9 cellular contexts compared by ENCODE assay signal in the genomic region with DNA sequence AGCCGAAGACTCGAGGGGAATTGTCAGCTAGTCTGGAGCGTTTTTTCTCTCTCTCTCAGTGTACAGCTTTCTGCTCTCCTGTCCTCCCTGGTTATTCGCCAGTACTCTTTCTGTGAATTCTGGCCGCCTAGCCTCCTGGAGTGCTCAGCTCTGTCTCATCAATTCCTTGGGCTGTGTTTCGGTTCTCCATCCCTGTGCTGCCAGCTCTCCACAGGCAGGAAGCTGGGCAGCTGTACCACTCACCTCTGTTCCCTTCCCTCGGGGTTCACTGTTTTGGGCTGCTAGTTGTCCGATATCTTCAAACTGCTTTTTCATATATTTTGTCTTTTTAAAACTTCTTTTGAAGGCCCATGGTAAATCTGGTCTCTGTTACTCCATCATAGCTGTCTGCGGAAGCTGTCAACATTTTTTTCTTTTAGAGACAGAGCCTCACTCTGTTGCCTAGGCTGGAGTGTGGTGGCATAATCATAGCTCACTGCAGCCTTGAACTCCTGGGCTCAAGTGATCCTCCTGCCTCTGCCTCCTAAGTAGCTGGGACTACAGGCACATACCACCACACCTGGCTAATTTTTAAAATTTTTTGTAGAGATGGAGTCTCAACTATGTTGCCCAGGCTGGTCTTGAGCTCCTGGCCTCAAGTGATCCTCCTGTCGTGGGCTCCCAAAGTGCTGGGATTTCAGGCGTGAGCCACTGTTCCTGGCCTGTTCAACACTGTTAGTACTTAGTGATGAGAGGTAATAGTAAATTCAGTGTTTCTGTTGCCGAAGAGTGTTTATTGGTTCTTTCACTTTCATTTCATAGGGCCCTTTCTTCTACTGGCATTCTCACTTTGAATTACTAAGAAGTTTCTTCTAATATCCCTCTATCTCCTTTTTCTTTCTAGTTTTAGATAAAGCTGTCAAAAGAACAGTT. TPM values are rescaled to one million over a fixed set of nuclear protein-coding genes. Genes with fewer than 3 reads are reported as not detected.
DNase-seq lines count a peak whose midpoint lies in the region; ATAC-seq and TF ChIP-seq lines count a peak whose summit lies in the region.
"Had no signal": no experiment of that assay in that cellular context is flagged by ENCODE, and none has a peak within 500 bp of the region (broad histone marks: within the 10 kb centered on the region; RNA-seq: fewer than 3 reads in every experiment).

No MANE protein-coding gene starts in this region.

- H3K36me3 ChIP-seq in uterus (no peaks in the 10 kb centered on the region), esophagus muscularis mucosa (peaks cover 0 to 27% (median 6%) of the 10 kb centered on the region in 4 donors)

- H3K4me1 Mint-ChIP-seq in chondrocyte (ENCODE audit: low read depth), result peaks cover 12% of the 10 kb centered on the region

- H3K4me3 Mint-ChIP-seq in chondrocyte (ENCODE audit: unreplicated experiment), result no peak overlapping the region

- no peaks in the 10 kb centered on the region for H3K9me3 Mint-ChIP-seq in chondrocyte (ENCODE audit: low read depth)

- peaks cover 2% of the 10 kb centered on the region for H3K36me3 Mint-ChIP-seq in chondrocyte (ENCODE audit: low read depth)

- 74% methylated on average over 12 of the region's 12 CpGs for WGBS in esophagus muscularis mucosa

- TF ChIP-seq EP300 in esophagus muscularis mucosa (IDR thresholded peaks at IDR 0.05), result no peak

- intact Hi-C loops in uterus (cut with DNase I; ENCODE audit: low total_unique reads) (no loop called here), esophagus muscularis mucosa (cut with DNase I) (no loop called here)

- no peak for TF ChIP-seq POLR2A in uterus (IDR thresholded peaks at IDR 0.05)
- TF ChIP-seq POLR2A in esophagus muscularis mucosa (IDR thresholded peaks at IDR 0.05; ENCODE audit: low read depth), result no peak

- no peaks in the 10 kb centered on the region for H3K9me3 ChIP-seq in uterus
- H3K9me3 ChIP-seq in esophagus muscularis mucosa, result no peaks in the 10 kb centered on the region
- H3K9me3 ChIP-seq: BLaER1 treated with 17β-estradiol and CSF1 and Interleukin-3, amounts not matched to agents 10 nM and 100 nM had no signal

- peak; percentile 71 for ATAC-seq in HG03066 (IDR thresholded peaks at IDR 0.05; ENCODE audit: low read depth, unreplicated experiment)

- peak; percentile 5 for DNase-seq in activated naive CD4-positive, alpha-beta T cell treated with Interleukin-2 at 50 U/mL for 16 hours
- DNase-seq in activated naive CD4-positive, alpha-beta T cell (lab: John Stamatoyannopoulos, UW), result no peak
- DNase-seq in chondrocyte (ENCODE audit: low spot score) (no peak), uterus (no peak), hippocampal formation (lab: John Stamatoyannopoulos, UW) (no peak), esophagus muscularis mucosa (ENCODE audit: extremely low spot score) (no peak)
- no peak for DNase-seq in stimulated activated CD4-positive, alpha-beta T cell treated with anti-CD3 and anti-CD28 coated beads, Interleukin-2, amount 100 ng/mL, for 48 hours

- H3K27ac Mint-ChIP-seq in chondrocyte (ENCODE audit: unreplicated experiment), result peak overlapping the region; percentile 80

- TF ChIP-seq CTCF in chondrocyte (IDR thresholded peaks at IDR 0.05) (no peak), uterus (IDR thresholded peaks at IDR 0.05) (no peak), esophagus muscularis mucosa (IDR thresholded peaks at IDR 0.05) (no peak)

- H3K4me1 ChIP-seq in uterus, result no peaks in the 10 kb centered on the region
- H3K4me1 ChIP-seq in esophagus muscularis mucosa, result peaks cover 6 to 14% (median 8%) of the 10 kb centered on the region in 4 donors

- H3K4me3 ChIP-seq in uterus (peak overlapping the region in 1 of 2 donors; percentile 17), esophagus muscularis mucosa (peak overlapping the region in 1 of 4 donors; percentile 10)
- H3K4me3 ChIP-seq: BLaER1 treated with 17β-estradiol and CSF1 and Interleukin-3, amounts not matched to agents 10 nM and 100 nM had no signal

- H3K27me3 Mint-ChIP-seq in chondrocyte (ENCODE audit: low read depth), result no peaks in the 10 kb centered on the region

- no peaks in the 10 kb centered on the region for H3K27me3 ChIP-seq in uterus
- H3K27me3 ChIP-seq in esophagus muscularis mucosa, result no peaks in the 10 kb centered on the region
- H3K27me3 ChIP-seq: BLaER1 treated with 17β-estradiol and CSF1 and Interleukin-3, amounts not matched to agents 10 nM and 100 nM had no signal

- peak overlapping the region; percentile 34 to 68 for H3K27ac ChIP-seq in uterus
- peak overlapping the region in 1 of 4 donors; percentile 37 for H3K27ac ChIP-seq in esophagus muscularis mucosa (replicated peaks in 1 of 4)
- H3K27ac ChIP-seq: BLaER1 treated with 17β-estradiol and CSF1 and Interleukin-3, amounts not matched to agents 10 nM and 100 nM had no signal

RNA-seq across cellular contexts. Expression of gene ZCCHC4, which starts 18.6 kb away (rescaled TPM):
- total RNA-seq in chondrocyte (6.0 to 8.6 TPM (median 7.0 TPM) in 3 replicates), uterus (10 to 100 TPM in 2 of 4 donors, 1 to 10 TPM in 2; 5.6 to 33.3 (median 11.1) TPM), esophagus muscularis mucosa (10 to 100 TPM in 2 of 4 donors, 1 to 10 TPM in 2; 8.6 to 16.2 (median 11.4) TPM)

RNA-seq across cellular contexts. Expression of gene ANAPC4, which starts 45.9 kb away (rescaled TPM):
- total RNA-seq in chondrocyte (17.7 to 23.3 TPM (median 17.7 TPM) in 3 replicates), uterus (10 to 100 TPM; 40.0 to 70.5 (median 55.5) TPM), esophagus muscularis mucosa (10 to 100 TPM; 17.2 to 25.3 (median 19.0) TPM)
